In genomic region chr2:223215136-223215535, GRCh38 we compare ENCODE assay signal across 18 cellular contexts.
"Had no signal": no experiment of that assay in that cellular context is flagged by ENCODE, and none has a peak within 500 bp of the region (broad histone marks: within the 10 kb centered on the region; RNA-seq: fewer than 3 reads in every experiment).

No MANE protein-coding gene starts in this region.

- H3K27ac ChIP-seq: body of pancreas, epithelial cell of prostate, left lung, tibial nerve had no signal

- H3K36me3 ChIP-seq: left lung, tibial nerve had no signal

- H3K27ac Mint-ChIP-seq: activated CD4-positive, alpha-beta memory T cell treated with anti-CD3 and anti-CD28 coated beads, Interleukin-2, amount 10 ng/mL, durations not matched to agents 7 days and 5 days; activated CD8-positive, alpha-beta memory T cell treated with anti-CD3 and anti-CD28 coated beads, Interleukin-2, amount 10 ng/mL, durations not matched to agents 7 days and 5 days; activated naive CD8-positive, alpha-beta T cell; endodermal cell; stimulated activated naive B cell treated with anti-CD40 and anti-IgM and Interleukin-4, amounts not matched to agents 10 μg/mL and 1 μg/mL and 100 μg/mL, for 72 hours; WTC11 had no signal

- H3K27me3 ChIP-seq: body of pancreas, left lung, tibial nerve had no signal

- ATAC-seq: activated CD8-positive, alpha-beta memory T cell treated with anti-CD3 and anti-CD28 coated beads, Interleukin-2, amount 10 ng/mL, durations not matched to agents 7 days and 5 days; body of pancreas; left lung; stimulated activated naive B cell treated with anti-CD40 and anti-IgM and Interleukin-4, amounts not matched to agents 10 μg/mL and 1 μg/mL and 100 μg/mL, for 72 hours; WTC11 had no signal

- H3K4me1 Mint-ChIP-seq: activated CD4-positive, alpha-beta memory T cell treated with anti-CD3 and anti-CD28 coated beads, Interleukin-2, amount 10 ng/mL, durations not matched to agents 7 days and 5 days; activated CD8-positive, alpha-beta memory T cell treated with anti-CD3 and anti-CD28 coated beads, Interleukin-2, amount 10 ng/mL, durations not matched to agents 7 days and 5 days; neural crest cell; stimulated activated naive B cell treated with anti-CD40 and anti-IgM and Interleukin-4, amounts not matched to agents 10 μg/mL and 1 μg/mL and 100 μg/mL, for 72 hours had no signal

- H3K4me3 ChIP-seq: body of pancreas, left lung, tibial nerve had no signal

- H3K36me3 Mint-ChIP-seq: activated CD8-positive, alpha-beta memory T cell treated with anti-CD3 and anti-CD28 coated beads, Interleukin-2, amount 10 ng/mL, durations not matched to agents 7 days and 5 days; activated naive CD8-positive, alpha-beta T cell; stimulated activated naive B cell treated with anti-CD40 and anti-IgM and Interleukin-4, amounts not matched to agents 10 μg/mL and 1 μg/mL and 100 μg/mL, for 72 hours had no signal

- H3K4me1 ChIP-seq: left lung, tibial nerve had no signal

- H3K27me3 Mint-ChIP-seq: activated CD4-positive, alpha-beta memory T cell treated with anti-CD3 and anti-CD28 coated beads, Interleukin-2, amount 10 ng/mL, durations not matched to agents 7 days and 5 days; activated CD8-positive, alpha-beta memory T cell treated with anti-CD3 and anti-CD28 coated beads, Interleukin-2, amount 10 ng/mL, durations not matched to agents 7 days and 5 days had no signal

- DNase-seq: activated CD4-positive, alpha-beta memory T cell treated with anti-CD3 and anti-CD28 coated beads, Interleukin-2, amount 10 ng/mL, durations not matched to agents 7 days and 5 days; activated CD4-positive, alpha-beta T cell treated with anti-CD3 and anti-CD28 coated beads for 4 hours; activated CD8-positive, alpha-beta memory T cell treated with anti-CD3 and anti-CD28 coated beads, Interleukin-2, amount 10 ng/mL, durations not matched to agents 7 days and 5 days; amniotic stem cell; body of pancreas; caudate nucleus; endodermal cell; foreskin fibroblast; hippocampal formation; islet precursor cell; left lung; stimulated activated naive B cell treated with anti-CD40 and anti-IgM and Interleukin-4, amounts not matched to agents 10 μg/mL and 1 μg/mL and 100 μg/mL, for 72 hours; substantia nigra had no signal

- H3K4me3 Mint-ChIP-seq: activated CD4-positive, alpha-beta memory T cell treated with anti-CD3 and anti-CD28 coated beads, Interleukin-2, amount 10 ng/mL, durations not matched to agents 7 days and 5 days; activated CD8-positive, alpha-beta memory T cell treated with anti-CD3 and anti-CD28 coated beads, Interleukin-2, amount 10 ng/mL, durations not matched to agents 7 days and 5 days; activated naive CD8-positive, alpha-beta T cell; endodermal cell; neural crest cell; stimulated activated naive B cell treated with anti-CD40 and anti-IgM and Interleukin-4, amounts not matched to agents 10 μg/mL and 1 μg/mL and 100 μg/mL, for 72 hours; WTC11 had no signal
